8 cellular contexts compared by ENCODE assay signal in genomic region chr2:170973225-170973491, GRCh38. TPM values are rescaled to one million over a fixed set of nuclear protein-coding genes. Genes with fewer than 3 reads are reported as not detected.
DNase-seq lines count a peak whose midpoint lies in the region; ATAC-seq and TF ChIP-seq lines count a peak whose summit lies in the region.

No MANE protein-coding gene starts in this region.

- no peak for DNase-seq in cardiac muscle cell (ENCODE audit: low read depth in 1 of 2, low spot score in 1 of 2)
- no peak for DNase-seq in Right ventricle myocardium inferior (ENCODE audit: missing footprints)
- no peak for DNase-seq in activated naive CD8-positive, alpha-beta T cell treated with anti-CD3 and anti-CD28 coated beads, Interleukin-2, amount 50 U/mL, for 24 hours
- no peak for DNase-seq in lower lobe of right lung
- DNase-seq in transverse colon: no peak
- no peak for DNase-seq in NCI-H1930 (lab: John Stamatoyannopoulos, UW)
- DNase-seq in GM10266 (ENCODE audit: extremely low spot score): no peak
- no peak for DNase-seq in COLO829 (ENCODE audit: low spot score)

- intact Hi-C loops in Right ventricle myocardium inferior (cut with DNase I): loop anchor here (1.0 to 5.0 kb wide), 3 partner anchors 187 to 459 kb away; partner anchors contain the start of genes DCAF17, METTL8 and TLK1
- intact Hi-C loops in lower lobe of right lung (cut with DNase I): no loop called here
- intact Hi-C loops in transverse colon (cut with DNase I; ENCODE audit: low total_unique reads): loop anchor here (1.0 to 10.0 kb wide), 3 partner anchors 92 to 443 kb away; no protein-coding TSS in a partner anchor

- WGBS in transverse colon (ENCODE audit: low coverage in 1 of 2), 2 donors: 4 to 80% methylated on average over 1 to 12 of the region's 12 CpGs

- H3K4me3 Mint-ChIP-seq in activated naive CD8-positive, alpha-beta T cell treated with anti-CD3 and anti-CD28 coated beads, Interleukin-2, amount 50 U/mL, for 24 hours: peak overlapping the region; percentile 70

- H3K27ac ChIP-seq in cardiac muscle cell (no peak overlapping the region), lower lobe of right lung (peak overlapping the region; percentile 78), transverse colon (peak overlapping the region; percentile 75 to 91 (median 86))

- ATAC-seq in Right ventricle myocardium inferior: no peak
- ATAC-seq in activated naive CD8-positive, alpha-beta T cell treated with anti-CD3 and anti-CD28 coated beads, Interleukin-2, amount 50 U/mL, for 24 hours: no peak
- no peak for ATAC-seq in lower lobe of right lung

- no peaks in the 10 kb centered on the region for H3K4me1 ChIP-seq in cardiac muscle cell (ENCODE audit: low read depth)
- H3K4me1 ChIP-seq in lower lobe of right lung: peaks cover 13% of the 10 kb centered on the region
- H3K4me1 ChIP-seq in transverse colon: peaks cover 5 to 20% (median 11%) of the 10 kb centered on the region in 4 donors

- in situ Hi-C loops in transverse colon (cut with MboI; ENCODE audit: low pct_ligation_motif_present in 1 of 4, low pct_unique_long_range_greater_than_20kb in 1 of 4, low sequenced_read_pairs in 3 of 4): loop anchor here in 3 of 4 donors (10.0 to 25.0 kb wide), 3 partner anchors 189 to 439 kb away; partner anchors contain the start of gene TLK1 (in 2 of the 3)

- no peaks in the 10 kb centered on the region for H3K27me3 ChIP-seq in cardiac muscle cell
- no peaks in the 10 kb centered on the region for H3K27me3 ChIP-seq in lower lobe of right lung (ENCODE audit: low read depth)
- no peaks in the 10 kb centered on the region for H3K27me3 ChIP-seq in transverse colon

- H3K36me3 ChIP-seq in cardiac muscle cell (peaks cover under 1% of the 10 kb centered on the region), lower lobe of right lung (peaks cover 3% of the 10 kb centered on the region), transverse colon (no peaks in the 10 kb centered on the region)

- no peak for TF ChIP-seq POLR2A in transverse colon (IDR thresholded peaks at IDR 0.05)

- H3K4me3 ChIP-seq in cardiac muscle cell (peak overlapping the region; percentile 47), lower lobe of right lung (peak overlapping the region; percentile 71), transverse colon (peak overlapping the region; percentile 6 to 95 (median 71))

- H3K36me3 Mint-ChIP-seq in activated naive CD8-positive, alpha-beta T cell treated with anti-CD3 and anti-CD28 coated beads, Interleukin-2, amount 50 U/mL, for 24 hours (ENCODE audit: low read depth): no peaks in the 10 kb centered on the region

- peaks cover 11% of the 10 kb centered on the region for H3K4me1 Mint-ChIP-seq in activated naive CD8-positive, alpha-beta T cell treated with anti-CD3 and anti-CD28 coated beads, Interleukin-2, amount 50 U/mL, for 24 hours

- H3K9me3 Mint-ChIP-seq in activated naive CD8-positive, alpha-beta T cell treated with anti-CD3 and anti-CD28 coated beads, Interleukin-2, amount 50 U/mL, for 24 hours: no peaks in the 10 kb centered on the region

- H3K27ac Mint-ChIP-seq in activated naive CD8-positive, alpha-beta T cell treated with anti-CD3 and anti-CD28 coated beads, Interleukin-2, amount 50 U/mL, for 24 hours: peak overlapping the region; percentile 65

- H3K9me3 ChIP-seq in cardiac muscle cell (ENCODE audit: low read depth) (no peaks in the 10 kb centered on the region), lower lobe of right lung (no peaks in the 10 kb centered on the region), transverse colon (no peaks in the 10 kb centered on the region)

- no peak for TF ChIP-seq EP300 in transverse colon (IDR thresholded peaks at IDR 0.05; ENCODE audit: low read depth)

- peaks cover 4% of the 10 kb centered on the region for H3K27me3 Mint-ChIP-seq in activated naive CD8-positive, alpha-beta T cell treated with anti-CD3 and anti-CD28 coated beads, Interleukin-2, amount 50 U/mL, for 24 hours

- TF ChIP-seq CTCF in cardiac muscle cell (IDR thresholded peaks at IDR 0.05; ENCODE audit: low read depth, low read length) (no peak), lower lobe of right lung (IDR thresholded peaks at IDR 0.05) (no peak), transverse colon (IDR thresholded peaks at IDR 0.05) (no peak), GM10266 (IDR thresholded peaks at IDR 0.05; ENCODE audit: control insufficient read depth, insufficient read depth, low read depth, missing control alignments) (no peak)

RNA-seq across cellular contexts. Expression of gene GORASP2, which starts 44.1 kb away (rescaled TPM):
- total RNA-seq in cardiac muscle cell (59.4 and 88.7 TPM in 2 replicates), Right ventricle myocardium inferior (57.1 TPM), lower lobe of right lung (64.9 TPM), transverse colon (10 to 100 TPM; 14.7 to 43.7 (median 29.4) TPM)
- 105 and 114 TPM in 2 replicates for polyA plus RNA-seq in cardiac muscle cell
